14 cellular contexts compared by ENCODE assay signal in the genomic region with DNA sequence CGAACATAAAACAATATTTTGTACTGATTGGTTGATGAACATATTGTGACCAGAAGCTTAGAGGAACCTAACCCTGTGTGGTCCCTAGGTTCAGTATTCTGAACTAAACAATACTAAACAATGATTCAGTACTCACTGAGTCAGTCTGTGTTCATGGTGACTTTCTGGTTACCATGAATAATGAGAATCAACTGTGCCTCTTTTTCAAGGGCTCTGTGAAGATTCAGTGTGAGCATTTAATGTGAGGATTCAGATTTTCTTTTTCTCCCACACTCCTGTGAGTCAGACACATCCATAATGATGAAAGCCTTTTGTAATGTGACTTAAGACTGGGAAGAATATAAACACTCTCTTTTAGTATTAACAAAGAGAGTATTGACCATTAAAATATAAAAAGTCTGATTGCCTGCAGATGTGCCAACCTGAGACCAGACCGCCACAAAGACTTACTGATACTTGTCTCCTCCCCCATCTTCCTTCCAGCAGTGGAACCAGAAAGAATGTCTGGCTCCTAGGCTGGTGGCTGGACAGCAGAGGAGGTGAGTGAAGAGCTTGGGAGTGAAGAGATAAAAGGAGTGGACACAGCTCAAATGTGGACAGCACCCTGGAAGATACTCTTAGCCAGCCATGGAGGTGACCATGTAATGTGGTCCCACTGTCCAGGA. TPM values are rescaled to one million over a fixed set of nuclear protein-coding genes. Genes with fewer than 3 reads are reported as not detected.
DNase-seq lines count a peak whose midpoint lies in the region; ATAC-seq and TF ChIP-seq lines count a peak whose summit lies in the region.
"Had no signal": no experiment of that assay in that cellular context is flagged by ENCODE, and none has a peak within 500 bp of the region (broad histone marks: within the 10 kb centered on the region; RNA-seq: fewer than 3 reads in every experiment).

No MANE protein-coding gene starts in this region.

- POLR2A ChIA-PET in AG04449 (lab: Yijun Ruan, JAX): interaction anchor here (1.1 kb wide), 1 partner anchor 94 kb away, joined by 5 read pairs; a partner anchor contains a TSS

- H3K9me3 Mint-ChIP-seq in activated T-helper 17 cell treated with anti-CD3 and anti-CD28 coated beads, Interleukin-2, amount 50 U/mL, for 72 hours: no peaks in the 10 kb centered on the region
- H3K9me3 Mint-ChIP-seq: stimulated activated naive B cell treated with anti-CD40 and anti-IgM and Interleukin-4, amounts not matched to agents 10 μg/mL and 1 μg/mL and 100 μg/mL, for 72 hours had no signal

- no peaks in the 10 kb centered on the region for H3K4me1 ChIP-seq in aorta (ENCODE audit: control insufficient read depth in 1 of 2, insufficient read depth in 2 of 2, low read length in 2 of 2)
- H3K4me1 ChIP-seq: pancreas, Peyer's patch had no signal

- WGBS in aorta, 2 donors: 75 to 77% methylated on average over 2 of the region's 2 CpGs

- ATAC-seq in activated T-helper 17 cell treated with anti-CD3 and anti-CD28 coated beads, Interleukin-2, amount 50 U/mL, for 72 hours (replicated peaks): peak; percentile 89
- no peak for ATAC-seq in aorta (ENCODE audit: low FRiP score)
- ATAC-seq: pancreas; stimulated activated naive B cell treated with anti-CD40 and anti-IgM and Interleukin-4, amounts not matched to agents 10 μg/mL and 1 μg/mL and 100 μg/mL, for 72 hours had no signal

- intact Hi-C loops in aorta (cut with DNase I): no loop called here

- no peaks in the 10 kb centered on the region for H3K36me3 ChIP-seq in aorta (ENCODE audit: control insufficient read depth in 1 of 2, insufficient read depth in 2 of 2, low read length in 1 of 2)
- H3K36me3 ChIP-seq: pancreas, Peyer's patch had no signal

- peaks cover 13% of the 10 kb centered on the region for H3K27me3 Mint-ChIP-seq in activated T-helper 17 cell treated with anti-CD3 and anti-CD28 coated beads, Interleukin-2, amount 50 U/mL, for 72 hours

- CTCF ChIA-PET in AG04449 (lab: Yijun Ruan, JAX): interaction anchor here (1.6 kb wide), 1 partner anchor 13 kb away, joined by 8 read pairs; no protein-coding TSS in a partner anchor

- TF ChIP-seq CTCF in AG04449 (IDR thresholded peaks at IDR 0.05; ENCODE audit: insufficient read depth, low read length, missing control alignments) (no peak), fibroblast of the aortic adventitia (IDR thresholded peaks at IDR 0.05; ENCODE audit: insufficient read depth, low read length) (no peak)

- no peak overlapping the region for H3K27ac ChIP-seq in aorta (ENCODE audit: low read depth in 1 of 2, low read length in 2 of 2)
- H3K27ac ChIP-seq: pancreas, Peyer's patch had no signal

- no peaks in the 10 kb centered on the region for H3K27me3 ChIP-seq in aorta (ENCODE audit: control insufficient read depth in 1 of 2, insufficient read depth in 2 of 2, low read length in 1 of 2)
- H3K27me3 ChIP-seq: pancreas, Peyer's patch had no signal

- no peak overlapping the region for H3K27ac Mint-ChIP-seq in activated T-helper 17 cell treated with anti-CD3 and anti-CD28 coated beads, Interleukin-2, amount 50 U/mL, for 72 hours
- H3K27ac Mint-ChIP-seq: CD4-positive, CD25-positive, alpha-beta regulatory T cell; stimulated activated naive B cell treated with anti-CD40 and anti-IgM and Interleukin-4, amounts not matched to agents 10 μg/mL and 1 μg/mL and 100 μg/mL, for 72 hours had no signal

- H3K4me3 ChIP-seq in AG04449 (ENCODE audit: low read depth, low read length): no peak overlapping the region
- no peak overlapping the region for H3K4me3 ChIP-seq in fibroblast of the aortic adventitia (ENCODE audit: low read depth, low read length)
- no peak overlapping the region for H3K4me3 ChIP-seq in aorta (ENCODE audit: low read length in 2 of 2)
- H3K4me3 ChIP-seq: pancreas, Peyer's patch had no signal

- no peak overlapping the region for H3K4me3 Mint-ChIP-seq in activated T-helper 17 cell treated with anti-CD3 and anti-CD28 coated beads, Interleukin-2, amount 50 U/mL, for 72 hours
- H3K4me3 Mint-ChIP-seq: CD4-positive, CD25-positive, alpha-beta regulatory T cell; stimulated activated naive B cell treated with anti-CD40 and anti-IgM and Interleukin-4, amounts not matched to agents 10 μg/mL and 1 μg/mL and 100 μg/mL, for 72 hours had no signal

- no peaks in the 10 kb centered on the region for H3K36me3 Mint-ChIP-seq in activated T-helper 17 cell treated with anti-CD3 and anti-CD28 coated beads, Interleukin-2, amount 50 U/mL, for 72 hours (ENCODE audit: low read depth)
- H3K36me3 Mint-ChIP-seq: CD4-positive, CD25-positive, alpha-beta regulatory T cell; stimulated activated naive B cell treated with anti-CD40 and anti-IgM and Interleukin-4, amounts not matched to agents 10 μg/mL and 1 μg/mL and 100 μg/mL, for 72 hours had no signal

- peak; percentile 51 for DNase-seq in AG04449 (ENCODE audit: low read depth, low spot score)
- peak; percentile 73 for DNase-seq in GM04504 (ENCODE audit: low read depth)
- DNase-seq in fibroblast of the aortic adventitia (ENCODE audit: low read depth): peak; percentile 68
- no peak for DNase-seq in NOMO-1 treated with dmso at 0.1 percent for 144 hours (lab: John Stamatoyannopoulos, UW; ENCODE audit: unreplicated experiment)
- no peak for DNase-seq in NCI-H1092 treated with DMSO at 0.1 percent for 48 hours (lab: John Stamatoyannopoulos, UW)
- DNase-seq in aorta: no peak
- no peak for DNase-seq in amygdala (lab: John Stamatoyannopoulos, UW)
- DNase-seq: amniotic stem cell; CD4-positive, CD25-positive, alpha-beta regulatory T cell; NCI-H446; pancreas; Peyer's patch; stimulated activated naive B cell treated with anti-CD40 and anti-IgM and Interleukin-4, amounts not matched to agents 10 μg/mL and 1 μg/mL and 100 μg/mL, for 72 hours had no signal

- H3K9me3 ChIP-seq in aorta (ENCODE audit: control insufficient read depth, low read length): no peaks in the 10 kb centered on the region
- H3K9me3 ChIP-seq: Peyer's patch had no signal

- H3K4me1 Mint-ChIP-seq in activated T-helper 17 cell treated with anti-CD3 and anti-CD28 coated beads, Interleukin-2, amount 50 U/mL, for 72 hours: peaks cover 3% of the 10 kb centered on the region
- H3K4me1 Mint-ChIP-seq: CD4-positive, CD25-positive, alpha-beta regulatory T cell; stimulated activated naive B cell treated with anti-CD40 and anti-IgM and Interleukin-4, amounts not matched to agents 10 μg/mL and 1 μg/mL and 100 μg/mL, for 72 hours had no signal

RNA-seq across cellular contexts. Expression of a gene that starts 17.6 kb away (rescaled TPM):
- 10 to 100 TPM; 59.0 to 88.4 TPM for total RNA-seq in activated T-helper 17 cell treated with anti-CD3 and anti-CD28 coated beads, Interleukin-2, amount 50 U/mL, for 72 hours
- total RNA-seq in fibroblast of the aortic adventitia (ENCODE audit: low replicate concordance): 72.8 and 154 TPM in 2 replicates
- 10 to 100 TPM; 22.5 to 24.8 TPM for total RNA-seq in aorta
- 10 to 100 TPM; 22.9 to 35.4 TPM for polyA plus RNA-seq in aorta

RNA-seq across cellular contexts. Expression of a gene that starts 59.3 kb away (rescaled TPM):
- total RNA-seq in activated T-helper 17 cell treated with anti-CD3 and anti-CD28 coated beads, Interleukin-2, amount 50 U/mL, for 72 hours: 10 to 100 TPM; 35.9 to 62.6 TPM
- total RNA-seq in fibroblast of the aortic adventitia (ENCODE audit: low replicate concordance) (40.6 and 43.7 TPM in 2 replicates), aorta (10 to 100 TPM; 19.7 to 23.7 TPM)
- 10 to 100 TPM; 34.0 to 39.7 TPM for polyA plus RNA-seq in aorta

RNA-seq across cellular contexts. Expression of a gene that starts 59.5 kb away (rescaled TPM):
- total RNA-seq in activated T-helper 17 cell treated with anti-CD3 and anti-CD28 coated beads, Interleukin-2, amount 50 U/mL, for 72 hours: 10 to 100 TPM; 81.7 to 96.9 TPM
- total RNA-seq in fibroblast of the aortic adventitia (ENCODE audit: low replicate concordance) (135 and 148 TPM in 2 replicates), aorta (10 to 100 TPM; 32.5 to 52.6 TPM)
- polyA plus RNA-seq in aorta: 100 to 1,000 TPM in 1 of 2 donors, 10 to 100 TPM in 1; 66.3 to 131 TPM

Comparison
In these comparisons a context has a peak if more than half of its experiments do, and no peak if none do; other contexts are left out.
1. DNase-seq: peak in AG04449 (single experiment), GM04504 (single experiment) and fibroblast of the aortic adventitia (single experiment); none in NOMO-1 treated with dmso at 0.1 percent for 144 hours (single experiment), NCI-H1092 treated with DMSO at 0.1 percent for 48 hours (single experiment), aorta (0 of 2) and amygdala (0 of 56).